10 cellular contexts compared by ENCODE assay signal in the genomic region with DNA sequence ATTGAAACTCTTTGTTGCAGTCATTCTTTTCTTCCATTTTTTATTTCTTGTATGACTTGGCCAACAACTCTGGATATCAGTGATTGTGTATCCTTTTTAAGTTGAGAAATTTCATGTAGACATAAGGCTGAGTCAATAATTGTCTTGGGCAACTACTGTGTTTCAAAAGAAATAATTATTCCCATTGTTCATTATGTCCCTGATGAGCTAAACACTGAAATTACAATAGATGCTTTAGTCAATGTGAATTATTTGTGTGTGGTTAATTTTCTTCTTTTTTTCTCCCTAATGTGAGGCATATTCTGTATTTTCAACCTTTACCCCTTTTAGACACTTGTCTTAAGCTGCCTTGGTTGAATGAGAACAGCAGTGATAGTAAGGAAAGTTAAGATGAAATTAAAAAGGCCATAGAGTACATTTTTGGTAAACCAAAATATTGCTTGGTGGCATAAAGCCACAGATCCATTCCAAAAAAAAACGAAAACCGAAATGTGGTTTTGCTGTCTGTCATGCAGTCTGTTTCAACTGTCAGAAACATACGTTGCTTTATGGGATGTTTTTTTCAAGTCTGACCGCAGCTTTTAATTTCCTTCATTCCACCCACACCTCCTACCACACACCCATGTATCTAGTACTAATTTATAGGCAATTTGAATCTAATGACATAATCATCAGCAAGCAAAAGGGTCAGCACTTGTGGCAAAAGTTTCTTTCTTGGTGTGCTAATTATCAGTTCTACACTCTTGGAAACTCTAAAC. TPM values are rescaled to one million over a fixed set of nuclear protein-coding genes. Genes with fewer than 3 reads are reported as not detected.
DNase-seq lines count a peak whose midpoint lies in the region; ATAC-seq and TF ChIP-seq lines count a peak whose summit lies in the region.
"Had no signal": no experiment of that assay in that cellular context is flagged by ENCODE, and none has a peak within 500 bp of the region (broad histone marks: within the 10 kb centered on the region; RNA-seq: fewer than 3 reads in every experiment).

No MANE protein-coding gene starts in this region.

- H3K27ac ChIP-seq in osteoblast (ENCODE audit: low read depth, low read length) = peak overlapping the region; percentile 29
- H3K27ac ChIP-seq: brain microvascular endothelial cell had no signal

- no peaks in the 10 kb centered on the region for H3K36me3 ChIP-seq in osteoblast (ENCODE audit: insufficient read depth, low read length)
- H3K36me3 ChIP-seq: brain microvascular endothelial cell had no signal

- H3K36me3 Mint-ChIP-seq in activated T-cell treated with anti-CD3 and anti-CD28 coated beads, Interleukin-2, amount 50 U/mL, for 4 hours (ENCODE audit: insufficient read depth) = peaks cover 6% of the 10 kb centered on the region

- peaks cover 16% of the 10 kb centered on the region for H4K20me1 ChIP-seq in osteoblast (ENCODE audit: insufficient read depth, low read length)

- H3K9me3 ChIP-seq in osteoblast (ENCODE audit: low read depth, low read length) = no peaks in the 10 kb centered on the region

- TF ChIP-seq CTCF in osteoblast (IDR thresholded peaks at IDR 0.05; ENCODE audit: extremely low read depth, low read depth, low read length) = no peak

- peaks cover 66% of the 10 kb centered on the region for H3K79me2 ChIP-seq in osteoblast (ENCODE audit: insufficient read depth, low read length)

- H3K27me3 Mint-ChIP-seq in activated T-cell treated with anti-CD3 and anti-CD28 coated beads, Interleukin-2, amount 50 U/mL, for 4 hours (ENCODE audit: low read depth) = no peaks in the 10 kb centered on the region

- peaks cover 63% of the 10 kb centered on the region for H3K4me1 Mint-ChIP-seq in activated T-cell treated with anti-CD3 and anti-CD28 coated beads, Interleukin-2, amount 50 U/mL, for 4 hours (ENCODE audit: low read depth)

- peak overlapping the region; percentile 25 for H3K4me2 ChIP-seq in osteoblast (ENCODE audit: insufficient read depth, low read length)

- H3K4me1 ChIP-seq in osteoblast (ENCODE audit: insufficient read depth, low read length) = peaks cover 8% of the 10 kb centered on the region

- H3K4me3 ChIP-seq in osteoblast (ENCODE audit: insufficient read depth, low read length) = no peak overlapping the region

- no peak overlapping the region for H2AFZ ChIP-seq in osteoblast (ENCODE audit: low read length)

- DNase-seq in activated T-cell treated with anti-CD3 and anti-CD28 coated beads, Interleukin-2, amount 50 U/mL, for 4 hours = no peak
- DNase-seq in osteoblast (ENCODE audit: insufficient read length, low spot score, missing footprints) (no peak), NCI-H345 (lab: John Stamatoyannopoulos, UW) (no peak), medulla oblongata (ENCODE audit: extremely low spot score) (no peak), NCI-H2171 treated with DMSO at 0.1 percent for 48 hours (lab: John Stamatoyannopoulos, UW) (no peak)
- DNase-seq: brain microvascular endothelial cell; NCI-H748 treated with DMSO at 0.1 percent for 48 hours; stimulated activated CD4-positive, alpha-beta T cell treated with anti-CD3 and anti-CD28 coated beads, Interleukin-12 subunit alpha, Interleukin-12 subunit beta, amount 100 ng/mL, for 4 hours had no signal

- peak; percentile 49 for ATAC-seq in GM18873 (IDR thresholded peaks at IDR 0.05; ENCODE audit: low FRiP score, unreplicated experiment)
- ATAC-seq in HG03095 (IDR thresholded peaks at IDR 0.05; ENCODE audit: unreplicated experiment) = peak; percentile 58
- peak; percentile 70 to 82 for ATAC-seq in activated T-cell treated with anti-CD3 and anti-CD28 coated beads, Interleukin-2, amount 50 U/mL, for 4 hours

- peak overlapping the region; percentile 51 for H3K4me3 Mint-ChIP-seq in activated T-cell treated with anti-CD3 and anti-CD28 coated beads, Interleukin-2, amount 50 U/mL, for 4 hours

- no peaks in the 10 kb centered on the region for H3K9me3 Mint-ChIP-seq in activated T-cell treated with anti-CD3 and anti-CD28 coated beads, Interleukin-2, amount 50 U/mL, for 4 hours

- no peaks in the 10 kb centered on the region for H3K27me3 ChIP-seq in osteoblast (ENCODE audit: insufficient read depth, low read length)
- H3K27me3 ChIP-seq: brain microvascular endothelial cell had no signal

RNA-seq across cellular contexts. Expression of gene TLE4, which starts 21.1 kb away (rescaled TPM):
- 10 to 100 TPM; 13.4 to 18.9 (median 14.1) TPM for total RNA-seq in activated T-cell treated with anti-CD3 and anti-CD28 coated beads, Interleukin-2, amount 50 U/mL, for 4 hours
- 49.2 and 62.2 TPM in 2 replicates for total RNA-seq in osteoblast
